In the genomic region with DNA sequence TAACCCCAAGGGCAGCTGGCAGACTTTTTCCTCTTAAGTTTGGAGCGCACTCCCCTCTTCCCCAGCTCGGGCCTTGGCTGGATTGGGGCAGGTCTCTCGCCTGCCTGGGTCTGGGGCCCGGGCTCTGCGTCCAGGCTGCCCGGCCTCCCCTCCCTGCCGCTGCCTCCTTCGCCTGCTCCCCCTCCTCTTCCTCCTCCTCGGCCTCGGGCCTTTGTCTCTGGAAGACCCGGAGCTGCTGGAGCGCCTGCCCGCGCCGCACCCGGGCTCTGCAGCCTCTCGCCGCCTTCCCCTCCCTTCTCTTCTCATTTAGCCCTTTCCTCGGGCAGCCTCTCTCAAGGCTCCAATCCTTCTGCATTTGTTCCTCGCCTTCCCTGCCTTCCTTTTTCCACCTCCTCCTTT, we compare ENCODE assay signal across 11 cellular contexts.
DNase-seq lines count a peak whose midpoint lies in the region; ATAC-seq and TF ChIP-seq lines count a peak whose summit lies in the region.
"Had no signal": no experiment of that assay in that cellular context is flagged by ENCODE, and none has a peak within 500 bp of the region (broad histone marks: within the 10 kb centered on the region; RNA-seq: fewer than 3 reads in every experiment).

No MANE protein-coding gene starts in this region.

- H3K4ac ChIP-seq in neuronal stem cell (ENCODE audit: low read length), result no peak overlapping the region

- no peak for ATAC-seq in GM21619 (IDR thresholded peaks at IDR 0.05; ENCODE audit: unreplicated experiment)

- H3K9ac ChIP-seq in mammary epithelial cell (ENCODE audit: insufficient read depth, low read length) (no peak overlapping the region), neuronal stem cell (ENCODE audit: low read depth, low read length, poor library complexity) (no peak overlapping the region)

- no peak overlapping the region for H4K8ac ChIP-seq in neuronal stem cell (ENCODE audit: low read depth, low read length)

- H2BK12ac ChIP-seq in neuronal stem cell (ENCODE audit: low read length), result no peak overlapping the region

- intact Hi-C loops in mammary epithelial cell (cut with micrococcal nuclease), result no loop called here
- intact Hi-C loops in vagina (cut with DNase I), result no loop called here

- no peak overlapping the region for H2BK120ac ChIP-seq in neuronal stem cell (ENCODE audit: low read depth, low read length)

- H2AFZ ChIP-seq in mammary epithelial cell (ENCODE audit: low read depth, low read length) (no peak overlapping the region), neuronal stem cell (ENCODE audit: low read length) (peak overlapping the region; percentile 81)

- H3K27me3 ChIP-seq in mammary epithelial cell (ENCODE audit: insufficient read depth, low read length) (no peaks in the 10 kb centered on the region), neuronal stem cell (ENCODE audit: control insufficient read depth in 3 of 3, insufficient read depth in 3 of 3, low read depth in 1 of 3, low read length in 3 of 3) (no peaks in the 10 kb centered on the region), vagina (no peaks in the 10 kb centered on the region)
- H3K27me3 ChIP-seq: brain microvascular endothelial cell, SJSA1 had no signal

- H3K4me1 ChIP-seq in mammary epithelial cell (ENCODE audit: insufficient read depth, low read length) (no peaks in the 10 kb centered on the region), neuronal stem cell (ENCODE audit: control insufficient read depth in 2 of 2, insufficient read depth in 1 of 2, low read depth in 1 of 2, low read length in 2 of 2) (peaks cover 37 to 62% of the 10 kb centered on the region in 2 donors), vagina (peaks cover 59% of the 10 kb centered on the region)
- H3K4me1 ChIP-seq: SJSA1 had no signal

- TF ChIP-seq POLR2A in vagina (IDR thresholded peaks at IDR 0.05), result no peak

- dilution Hi-C loops in mammary epithelial cell (cut with HindIII; ENCODE audit: low sequenced_read_pairs), result loop anchor here (5.0 kb wide), 1 partner anchor 70 kb away; no protein-coding TSS in a partner anchor

- H3K9me3 ChIP-seq in mammary epithelial cell (replicated peaks; ENCODE audit: insufficient read depth, low read length) (no peaks in the 10 kb centered on the region), neuronal stem cell (replicated peaks in 1 of 2; ENCODE audit: control insufficient read depth in 2 of 2, insufficient read depth in 1 of 2, low read depth in 1 of 2, low read length in 2 of 2) (no peaks in the 10 kb centered on the region), vagina (no peaks in the 10 kb centered on the region)
- H3K9me3 ChIP-seq: SJSA1 had no signal

- H3K4me3 ChIP-seq in mammary epithelial cell (replicated peaks in 1 of 3; ENCODE audit: insufficient read depth in 1 of 3, low read depth in 2 of 3, low read length in 3 of 3) (no peak overlapping the region), fibroblast of villous mesenchyme (ENCODE audit: low read depth, low read length) (no peak overlapping the region), neuronal stem cell (ENCODE audit: low read length in 2 of 2) (peak overlapping the region in 1 of 2 donors; percentile 23), vagina (peak overlapping the region; percentile 22 to 35)
- H3K4me3 ChIP-seq: SJSA1 had no signal

- H2BK15ac ChIP-seq in neuronal stem cell (ENCODE audit: low read length), result peak overlapping the region; percentile 46

- H4K20me1 ChIP-seq in mammary epithelial cell (ENCODE audit: insufficient read depth, low read length), result no peaks in the 10 kb centered on the region

- no peaks in the 10 kb centered on the region for H3K79me2 ChIP-seq in mammary epithelial cell (ENCODE audit: insufficient read depth, low read length)

- no peaks in the 10 kb centered on the region for H3K36me3 ChIP-seq in mammary epithelial cell (ENCODE audit: insufficient read depth, low read length)
- H3K36me3 ChIP-seq in neuronal stem cell (replicated peaks in 1 of 2; ENCODE audit: control insufficient read depth in 2 of 2, insufficient read depth in 2 of 2, low read length in 2 of 2), result no peaks in the 10 kb centered on the region
- H3K36me3 ChIP-seq in vagina, result no peaks in the 10 kb centered on the region
- H3K36me3 ChIP-seq: brain microvascular endothelial cell, SJSA1 had no signal

- H3K4me2 ChIP-seq in mammary epithelial cell (ENCODE audit: insufficient read depth, low read depth, low read length), result no peak overlapping the region
- H3K4me2 ChIP-seq in neuronal stem cell (ENCODE audit: insufficient read depth, low read length, poor library complexity, severe bottlenecking), result peak overlapping the region; percentile 43

- no peak overlapping the region for H2AK5ac ChIP-seq in neuronal stem cell (ENCODE audit: low read depth, low read length)

- CTCF ChIA-PET in mammary epithelial cell (lab: Charles Lee; ENCODE audit: low non-redundant PET), result no interaction called here

- no peak overlapping the region for H3K14ac ChIP-seq in neuronal stem cell (ENCODE audit: low read length)

- H3K27ac ChIP-seq in mammary epithelial cell (ENCODE audit: insufficient read depth, low read depth, low read length) (no peak overlapping the region), neuronal stem cell (replicated peaks; ENCODE audit: low read length) (peak overlapping the region; percentile 85), vagina (peak overlapping the region; percentile 96)
- H3K27ac ChIP-seq: brain microvascular endothelial cell, SJSA1 had no signal

- in situ Hi-C loops in T47D (cut with HindIII; ENCODE audit: low pct_unique_long_range_greater_than_20kb, low sequenced_read_pairs) (no loop called here), mammary epithelial cell (cut with MboI; ENCODE audit: low sequenced_read_pairs in 2 of 2) (no loop called here)

- DNase-seq in T47D (ENCODE audit: low read depth in 1 of 2, low spot score in 1 of 2), result peak; percentile 40 to 42
- DNase-seq in mammary epithelial cell, result no peak
- DNase-seq in fibroblast of villous mesenchyme (ENCODE audit: low read depth), result peak; percentile 18
- DNase-seq in neuronal stem cell (ENCODE audit: low spot score), result peak; percentile 67
- no peak for DNase-seq in vagina (ENCODE audit: extremely low spot score in 2 of 2)
- no peak for DNase-seq in HUDEP-2 (lab: John Stamatoyannopoulos, UW; ENCODE audit: unreplicated experiment in 76 of 76)
- DNase-seq in activated CD4-positive, alpha-beta T cell treated with anti-CD3 and anti-CD28 coated beads for 4 hours, result no peak
- DNase-seq: brain microvascular endothelial cell, NCI-H2081 had no signal

- H3K79me1 ChIP-seq in neuronal stem cell (ENCODE audit: low read depth, low read length), result no peaks in the 10 kb centered on the region

- H4K91ac ChIP-seq in neuronal stem cell (ENCODE audit: low read depth, low read length, poor library complexity), result no peak overlapping the region

- TF ChIP-seq CTCF in mammary epithelial cell (conservative IDR thresholded peaks at IDR 0.05 in 1 of 2, IDR thresholded peaks at IDR 0.05 in 1 of 2; ENCODE audit: extremely low read depth in 1 of 2, insufficient read depth in 1 of 2, low read depth in 1 of 2, low read length in 2 of 2) (no peak), fibroblast of villous mesenchyme (IDR thresholded peaks at IDR 0.05; ENCODE audit: insufficient read depth, low read depth, low read length) (no peak), vagina (IDR thresholded peaks at IDR 0.05) (no peak)

- H2BK5ac ChIP-seq in neuronal stem cell (ENCODE audit: low read length), result no peak overlapping the region

- BruUV-seq in mammary epithelial cell (replicated peaks; lab: Mats Ljungman, UMichigan), result no TSS peak

- peak overlapping the region; percentile 89 for H3K18ac ChIP-seq in neuronal stem cell (ENCODE audit: low read length)

- WGBS in mammary epithelial cell (ENCODE audit: low coverage, missing lambda C conversion rate), result 60% methylated on average over 15 of the region's 20 CpGs
- no CpG with 5 or more reads among the region's 20 CpGs for WGBS in neuronal stem cell (ENCODE audit: extremely low coverage in 2 of 2, insufficient read length in 2 of 2, insufficient replicate concordance in 1 of 2), 2 donors

- no peak overlapping the region for H3K23ac ChIP-seq in neuronal stem cell (ENCODE audit: low read depth, low read length, poor library complexity)

Comparison
In these comparisons a context has a peak if more than half of its experiments do, and no peak if none do; other contexts are left out.
1. DNase-seq: peak in T47D (2 of 2), fibroblast of villous mesenchyme (single experiment) and neuronal stem cell (single experiment); none in mammary epithelial cell (single experiment), vagina (0 of 2), HUDEP-2 (0 of 76) and activated CD4-positive, alpha-beta T cell treated with anti-CD3 and anti-CD28 coated beads for 4 hours (0 of 2).
2. H3K4me3 ChIP-seq: peak in vagina (2 of 2); none in mammary epithelial cell (0 of 3) and fibroblast of villous mesenchyme (single experiment).